8 cellular contexts compared by ENCODE assay signal in genomic region chr1:45325816-45326506, GRCh38. TPM values are rescaled to one million over a fixed set of nuclear protein-coding genes. Genes with fewer than 3 reads are reported as not detected.
DNase-seq lines count a peak whose midpoint lies in the region; ATAC-seq, FAIRE-seq and TF ChIP-seq lines count a peak whose summit lies in the region.

No MANE protein-coding gene starts in this region.

- WGBS in HUES64 = 93% methylated on average over 5 of the region's 6 CpGs
- WGBS in small intestine, 3 donors = 52 to 70% (median 56%) methylated on average over 6 of the region's 6 CpGs

- no peak for TF ChIP-seq CTCF in nephron (IDR thresholded peaks at IDR 0.05; ENCODE audit: unreplicated experiment in 3 of 3)

- POLR2A ChIA-PET in CD8-positive, alpha-beta memory T cell (lab: Charles Lee) = interaction anchor here (1.3 to 3.1 kb wide), 2 partner anchors 14 to 22 kb away, joined by 4 to 33 read pairs; partner anchors contain the start of genes MUTYH and TOE1
- POLR2A ChIA-PET in HEK293T (lab: Yijun Ruan, JAX) = interaction anchor here (0.9 to 7.0 kb wide), 2 partner anchors 14 to 21 kb away, joined by 3 to 61 read pairs; partner anchors contain the start of genes MUTYH and TOE1

- H3K27me3 ChIP-seq in CD8-positive, alpha-beta memory T cell (ENCODE audit: insufficient read depth, low read length, poor library complexity, severe bottlenecking) = no peaks in the 10 kb centered on the region
- H3K27me3 ChIP-seq in HUES64 (ENCODE audit: insufficient read depth, low read length) (no peaks in the 10 kb centered on the region), small intestine (ENCODE audit: control insufficient read depth in 2 of 2, insufficient read depth in 2 of 2, low read length in 2 of 2) (no peaks in the 10 kb centered on the region)

- H3K9me3 Mint-ChIP-seq in CD8-positive, alpha-beta memory T cell = no peaks in the 10 kb centered on the region
- H3K9me3 Mint-ChIP-seq in central memory CD8-positive, alpha-beta T cell = no peaks in the 10 kb centered on the region
- no peaks in the 10 kb centered on the region for H3K9me3 Mint-ChIP-seq in nephron

- peaks cover 0 to 16% (median 2%) of the 10 kb centered on the region in 3 donors for H3K36me3 Mint-ChIP-seq in CD8-positive, alpha-beta memory T cell
- H3K36me3 Mint-ChIP-seq in central memory CD8-positive, alpha-beta T cell (ENCODE audit: insufficient read depth) = peaks cover 3% of the 10 kb centered on the region
- H3K36me3 Mint-ChIP-seq in nephron (ENCODE audit: low read depth) = peaks cover 14% of the 10 kb centered on the region

- peak overlapping the region; percentile 25 for H3K9ac ChIP-seq in HUES64 (ENCODE audit: low read depth, low read length)

- H3K27ac Mint-ChIP-seq in CD8-positive, alpha-beta memory T cell = peak overlapping the region in 2 of 8 donors; percentile 55 to 80
- H3K27ac Mint-ChIP-seq in central memory CD8-positive, alpha-beta T cell (ENCODE audit: low read depth) = peak overlapping the region; percentile 49
- peak overlapping the region in 2 of 3 experiments; percentile 41 to 76 for H3K27ac Mint-ChIP-seq in nephron

- H3K4me3 ChIP-seq in CD8-positive, alpha-beta memory T cell (ENCODE audit: low read length) = no peak overlapping the region
- H3K4me3 ChIP-seq in HUES64 (ENCODE audit: low read length) (peak overlapping the region; percentile 35; the same call in 1 of the 2 replicates), small intestine (ENCODE audit: low read depth in 1 of 2, low read length in 2 of 2) (no peak overlapping the region)

- FAIRE-seq in urothelium cell line (lab: Jason Lieb, UNC) (no peak), small intestine (lab: Jason Lieb, UNC) (no peak)

- ATAC-seq in central memory CD8-positive, alpha-beta T cell (replicated peaks; ENCODE audit: extremely low read depth, poor library complexity, severe bottlenecking) = no peak
- no peak for ATAC-seq in GM19395 (IDR thresholded peaks at IDR 0.05; ENCODE audit: unreplicated experiment)

- peak overlapping the region; percentile 71 to 90 (median 83) for H3K4me3 Mint-ChIP-seq in CD8-positive, alpha-beta memory T cell
- H3K4me3 Mint-ChIP-seq in central memory CD8-positive, alpha-beta T cell = peak overlapping the region; percentile 74
- peak overlapping the region; percentile 68 to 69 (median 68) for H3K4me3 Mint-ChIP-seq in nephron

- no peak for DNase-seq in CD8-positive, alpha-beta memory T cell
- DNase-seq in central memory CD8-positive, alpha-beta T cell (ENCODE audit: low spot score in 2 of 2) = no peak
- no peak for DNase-seq in HEK293T (ENCODE audit: extremely low spot score)
- no peak for DNase-seq in urothelium cell line (ENCODE audit: low spot score)
- no peak for DNase-seq in small intestine

- no peak overlapping the region for H3K27ac ChIP-seq in CD8-positive, alpha-beta memory T cell (ENCODE audit: low read depth, low read length)
- H3K27ac ChIP-seq in HUES64 (ENCODE audit: low read depth, low read length) = no peak overlapping the region
- H3K27ac ChIP-seq in small intestine (ENCODE audit: low read depth in 1 of 2, low read length in 1 of 2) = no peak overlapping the region

- peaks cover 0 to 2% of the 10 kb centered on the region in 2 donors for H3K27me3 Mint-ChIP-seq in CD8-positive, alpha-beta memory T cell
- no peaks in the 10 kb centered on the region for H3K27me3 Mint-ChIP-seq in central memory CD8-positive, alpha-beta T cell
- no peaks in the 10 kb centered on the region for H3K27me3 Mint-ChIP-seq in nephron (ENCODE audit: low read depth)

- peaks cover 0 to 20% (median 6%) of the 10 kb centered on the region in 3 donors for H3K4me1 Mint-ChIP-seq in CD8-positive, alpha-beta memory T cell
- H3K4me1 Mint-ChIP-seq in central memory CD8-positive, alpha-beta T cell = peaks cover 20% of the 10 kb centered on the region
- peaks cover 9% of the 10 kb centered on the region for H3K4me1 Mint-ChIP-seq in nephron

- H3K4me1 ChIP-seq in CD8-positive, alpha-beta memory T cell (ENCODE audit: insufficient read depth, low read length) = peaks cover 11% of the 10 kb centered on the region
- H3K4me1 ChIP-seq in HUES64 (ENCODE audit: insufficient read depth, low read length) (peaks cover 36% of the 10 kb centered on the region), small intestine (ENCODE audit: control insufficient read depth in 2 of 2, insufficient read depth in 1 of 2, low read depth in 1 of 2, low read length in 1 of 2) (peaks cover 0 to 2% of the 10 kb centered on the region in 2 donors)

- H3K9me3 ChIP-seq in CD8-positive, alpha-beta memory T cell (ENCODE audit: low read length) = no peaks in the 10 kb centered on the region
- H3K9me3 ChIP-seq in HUES64 (ENCODE audit: insufficient read depth, low read depth, low read length) (no peaks in the 10 kb centered on the region), small intestine (ENCODE audit: control insufficient read depth, low read depth) (no peaks in the 10 kb centered on the region)

- H3K36me3 ChIP-seq in CD8-positive, alpha-beta memory T cell (ENCODE audit: insufficient read depth, low read length) = peaks cover 4% of the 10 kb centered on the region
- H3K36me3 ChIP-seq in HUES64 (ENCODE audit: insufficient read depth, low read length) (peaks cover 8% of the 10 kb centered on the region), small intestine (ENCODE audit: control insufficient read depth in 2 of 2, insufficient read depth in 2 of 2, low read length in 2 of 2) (no peaks in the 10 kb centered on the region)

- CTCF ChIA-PET in CD8-positive, alpha-beta memory T cell (lab: Charles Lee) = interaction anchor here (1.3 to 2.1 kb wide), 3 partner anchors 11 to 526 kb away, joined by 3 to 6 read pairs (median 5); partner anchors contain the start of gene PLK3
- CTCF ChIA-PET in HEK293T (lab: Yijun Ruan, JAX) = interaction anchor here (0.7 kb wide), 1 partner anchor 71 kb away, joined by 3 read pairs; no protein-coding TSS in a partner anchor

TF ChIP-seq in HEK293T, 16 proteins besides CTCF, POLR2A, EP300 and RAD21:
- TF ChIP-seq FOXK2 (IDR thresholded peaks at IDR 0.05) (no peak), NFRKB (IDR thresholded peaks at IDR 0.05) (no peak), SUZ12 (IDR thresholded peaks at IDR 0.05) (no peak), FOXA1 (IDR thresholded peaks at IDR 0.05) (no peak), HDGF (IDR thresholded peaks at IDR 0.05; ENCODE audit: borderline replicate concordance) (no peak), PKNOX1 (IDR thresholded peaks at IDR 0.05) (no peak)

RNA-seq across cellular contexts. Expression of gene HPDL, which starts 0.7 kb away (rescaled TPM):
- total RNA-seq in CD8-positive, alpha-beta memory T cell = 10 to 100 TPM; 41.5 to 42.4 TPM
- 1.4 TPM for polyA plus RNA-seq in CD8-positive, alpha-beta memory T cell
- polyA plus RNA-seq in HUES64 (2013, experiment 1 of 2) = 3.2 TPM
- polyA plus RNA-seq in HUES64 (2013, experiment 2 of 2) = 3.9 TPM
- polyA plus RNA-seq in small intestine = 10 to 100 TPM in 1 of 3 donors, 1 to 10 TPM in 2; 1.1 to 10.7 (median 1.1) TPM

RNA-seq across cellular contexts. Expression of gene TOE1, which starts 14.0 kb away (rescaled TPM):
- total RNA-seq in CD8-positive, alpha-beta memory T cell = 10 to 100 TPM; 46.4 to 48.9 TPM
- 12.5 TPM for polyA plus RNA-seq in CD8-positive, alpha-beta memory T cell
- polyA plus RNA-seq in HUES64 (2013, experiment 1 of 2) = 20.9 TPM
- 17.2 TPM for polyA plus RNA-seq in HUES64 (2013, experiment 2 of 2)
- 10 to 100 TPM in 2 of 3 donors, 1 to 10 TPM in 1; 9.6 to 18.4 (median 13.6) TPM for polyA plus RNA-seq in small intestine

RNA-seq across cellular contexts. Expression of gene MUTYH, which starts 14.3 kb away (rescaled TPM):
- total RNA-seq in CD8-positive, alpha-beta memory T cell = 10 to 100 TPM; 70.1 to 75.4 TPM
- polyA plus RNA-seq in CD8-positive, alpha-beta memory T cell = 24.4 TPM
- 29.5 TPM for polyA plus RNA-seq in HUES64 (2013, experiment 1 of 2)
- 34.4 TPM for polyA plus RNA-seq in HUES64 (2013, experiment 2 of 2)
- polyA plus RNA-seq in small intestine = 10 to 100 TPM; 17.1 to 37.6 (median 34.0) TPM
